17 cellular contexts compared by ENCODE assay signal in genomic region chr7:697259-697615, GRCh38.
"Had no signal": no experiment of that assay in that cellular context is flagged by ENCODE, and none has a peak within 500 bp of the region (broad histone marks: within the 10 kb centered on the region; RNA-seq: fewer than 3 reads in every experiment).

No MANE protein-coding gene starts in this region.

- H3K4me2 ChIP-seq: neural progenitor cell had no signal

- H3K4me1 Mint-ChIP-seq: activated B cell treated with CpG ODN at 0.5 μM for 24 hours; activated CD4-positive, alpha-beta T cell treated with anti-CD3 and anti-CD28 coated beads, Interleukin-2, amount 10 ng/mL, durations not matched to agents 24 days and 14 days; brain; T-helper 17 cell had no signal

- H3K27me3 ChIP-seq: esophagus muscularis mucosa, foreskin keratinocyte, neural progenitor cell had no signal

- H3K27ac ChIP-seq: foreskin keratinocyte, neural progenitor cell had no signal

- H3K4me1 ChIP-seq: foreskin keratinocyte, neural progenitor cell had no signal

- H3K9me3 ChIP-seq: esophagus muscularis mucosa had no signal

- H3K4me3 Mint-ChIP-seq: activated B cell treated with CpG ODN at 0.5 μM for 24 hours; activated CD4-positive, alpha-beta T cell treated with anti-CD3 and anti-CD28 coated beads, Interleukin-2, amount 10 ng/mL, durations not matched to agents 24 days and 14 days; brain; neural progenitor cell; stimulated activated naive CD8-positive, alpha-beta T cell treated with anti-CD3 and anti-CD28 coated beads, Interleukin-15, amount 100 ng/mL, for 72 hours; T-helper 17 cell had no signal

- H3K4me3 ChIP-seq: esophagus muscularis mucosa, neural progenitor cell had no signal

- H2AFZ ChIP-seq: neural progenitor cell had no signal

- DNase-seq: activated B cell treated with CpG ODN at 0.5 μM for 24 hours; activated CD4-positive, alpha-beta T cell treated with anti-CD3 and anti-CD28 coated beads, Interleukin-2, amount 10 ng/mL, durations not matched to agents 24 days and 14 days; activated CD8-positive, alpha-beta memory T cell treated with anti-CD3 and anti-CD28 coated beads for 24 hours; amniotic stem cell; foreskin keratinocyte; islet precursor cell; left ventricle myocardium superior; SHP77 treated with DMSO at 0.1 percent for 48 hours; stimulated activated CD4-positive, alpha-beta T cell treated with anti-CD3 and anti-CD28 coated beads, Interleukin-4, amount 100 ng/mL, for 24 hours; stimulated activated naive CD8-positive, alpha-beta T cell treated with anti-CD3 and anti-CD28 coated beads, Interleukin-15, amount 100 ng/mL, for 72 hours; T-helper 17 cell had no signal

- H3K27me3 Mint-ChIP-seq: activated B cell treated with CpG ODN at 0.5 μM for 24 hours; activated CD4-positive, alpha-beta T cell treated with anti-CD3 and anti-CD28 coated beads, Interleukin-2, amount 10 ng/mL, durations not matched to agents 24 days and 14 days; brain; stimulated activated naive CD8-positive, alpha-beta T cell treated with anti-CD3 and anti-CD28 coated beads, Interleukin-15, amount 100 ng/mL, for 72 hours; T-helper 17 cell had no signal

- H3K27ac Mint-ChIP-seq: activated B cell treated with CpG ODN at 0.5 μM for 24 hours; activated CD4-positive, alpha-beta T cell treated with anti-CD3 and anti-CD28 coated beads, Interleukin-2, amount 10 ng/mL, durations not matched to agents 24 days and 14 days; activated T-helper 2 cell treated with anti-CD3 and anti-CD28 coated beads, Interferon-gamma antibody, Interleukin-2, Interleukin-4, amounts not matched to agents 10 μg/mL and 5 μg/mL and 100 μg/mL, durations not matched to agents 14 hours and 24 hours and 36 hours; brain; neural progenitor cell; stimulated activated naive CD8-positive, alpha-beta T cell treated with anti-CD3 and anti-CD28 coated beads, Interleukin-15, amount 100 ng/mL, for 72 hours had no signal

- H3K9ac ChIP-seq: neural progenitor cell had no signal

- ATAC-seq: activated naive CD4-positive, alpha-beta T cell treated with anti-CD3 and anti-CD28 coated beads, Interleukin-2, amount 50 U/mL, for 72 hours; foreskin keratinocyte; sciatic nerve; stimulated activated naive CD8-positive, alpha-beta T cell treated with anti-CD3 and anti-CD28 coated beads, Interleukin-15, amount 100 ng/mL, for 72 hours; T-helper 17 cell had no signal

- H3K36me3 ChIP-seq: esophagus muscularis mucosa, neural progenitor cell had no signal
